1 cellular context compared by ENCODE assay signal in the genomic region with DNA sequence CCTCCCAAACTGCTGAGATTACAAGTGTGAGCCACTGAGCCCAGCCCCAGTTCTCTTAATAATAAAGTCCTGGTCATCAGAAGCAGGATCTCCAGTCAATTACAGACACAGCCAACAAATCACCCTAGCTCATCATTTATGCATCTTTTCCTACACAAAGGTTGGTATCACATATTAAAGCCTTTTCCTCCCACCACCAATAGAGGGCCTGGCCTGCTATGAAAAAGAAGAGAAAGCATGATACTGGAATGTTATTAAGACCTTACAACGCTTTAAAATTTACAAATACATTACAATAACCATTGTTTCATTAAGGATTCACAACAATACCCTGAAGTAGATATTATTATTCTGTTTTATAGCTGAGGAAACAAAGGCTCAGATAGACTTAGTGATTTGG.
TF ChIP-seq lines count a peak whose summit lies in the region.

No MANE protein-coding gene starts in this region.

TF ChIP-seq in HepG2, 621 proteins besides CTCF, POLR2A, EP300 and RAD21 (continued from another document):
- TF ChIP-seq, protein P1, sequence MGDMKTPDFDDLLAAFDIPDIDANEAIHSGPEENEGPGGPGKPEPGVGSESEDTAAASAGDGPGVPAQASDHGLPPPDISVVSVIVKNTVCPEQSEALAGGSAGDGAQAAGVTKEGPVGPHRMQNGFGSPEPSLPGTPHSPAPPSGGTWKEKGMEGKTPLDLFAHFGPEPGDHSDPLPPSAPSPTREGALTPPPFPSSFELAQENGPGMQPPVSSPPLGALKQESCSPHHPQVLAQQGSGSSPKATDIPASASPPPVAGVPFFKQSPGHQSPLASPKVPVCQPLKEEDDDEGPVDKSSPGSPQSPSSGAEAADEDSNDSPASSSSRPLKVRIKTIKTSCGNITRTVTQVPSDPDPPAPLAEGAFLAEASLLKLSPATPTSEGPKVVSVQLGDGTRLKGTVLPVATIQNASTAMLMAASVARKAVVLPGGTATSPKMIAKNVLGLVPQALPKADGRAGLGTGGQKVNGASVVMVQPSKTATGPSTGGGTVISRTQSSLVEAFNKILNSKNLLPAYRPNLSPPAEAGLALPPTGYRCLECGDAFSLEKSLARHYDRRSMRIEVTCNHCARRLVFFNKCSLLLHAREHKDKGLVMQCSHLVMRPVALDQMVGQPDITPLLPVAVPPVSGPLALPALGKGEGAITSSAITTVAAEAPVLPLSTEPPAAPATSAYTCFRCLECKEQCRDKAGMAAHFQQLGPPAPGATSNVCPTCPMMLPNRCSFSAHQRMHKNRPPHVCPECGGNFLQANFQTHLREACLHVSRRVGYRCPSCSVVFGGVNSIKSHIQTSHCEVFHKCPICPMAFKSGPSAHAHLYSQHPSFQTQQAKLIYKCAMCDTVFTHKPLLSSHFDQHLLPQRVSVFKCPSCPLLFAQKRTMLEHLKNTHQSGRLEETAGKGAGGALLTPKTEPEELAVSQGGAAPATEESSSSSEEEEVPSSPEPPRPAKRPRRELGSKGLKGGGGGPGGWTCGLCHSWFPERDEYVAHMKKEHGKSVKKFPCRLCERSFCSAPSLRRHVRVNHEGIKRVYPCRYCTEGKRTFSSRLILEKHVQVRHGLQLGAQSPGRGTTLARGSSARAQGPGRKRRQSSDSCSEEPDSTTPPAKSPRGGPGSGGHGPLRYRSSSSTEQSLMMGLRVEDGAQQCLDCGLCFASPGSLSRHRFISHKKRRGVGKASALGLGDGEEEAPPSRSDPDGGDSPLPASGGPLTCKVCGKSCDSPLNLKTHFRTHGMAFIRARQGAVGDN (CRISPR knock-in tag; IDR thresholded peaks at IDR 0.05), result no peak
- no peak for TF ChIP-seq ZNF225 (CRISPR knock-in tag; IDR thresholded peaks at IDR 0.05)
- TF ChIP-seq, protein P2, sequence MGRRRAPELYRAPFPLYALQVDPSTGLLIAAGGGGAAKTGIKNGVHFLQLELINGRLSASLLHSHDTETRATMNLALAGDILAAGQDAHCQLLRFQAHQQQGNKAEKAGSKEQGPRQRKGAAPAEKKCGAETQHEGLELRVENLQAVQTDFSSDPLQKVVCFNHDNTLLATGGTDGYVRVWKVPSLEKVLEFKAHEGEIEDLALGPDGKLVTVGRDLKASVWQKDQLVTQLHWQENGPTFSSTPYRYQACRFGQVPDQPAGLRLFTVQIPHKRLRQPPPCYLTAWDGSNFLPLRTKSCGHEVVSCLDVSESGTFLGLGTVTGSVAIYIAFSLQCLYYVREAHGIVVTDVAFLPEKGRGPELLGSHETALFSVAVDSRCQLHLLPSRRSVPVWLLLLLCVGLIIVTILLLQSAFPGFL (CRISPR knock-in tag; IDR thresholded peaks at IDR 0.05), result no peak
- TF ChIP-seq ADNP (CRISPR knock-in tag; IDR thresholded peaks at IDR 0.05), result no peak
- peak; percentile 24; the same call in 1 of the 2 replicates for TF ChIP-seq SMC3 (IDR thresholded peaks at IDR 0.05; ENCODE audit: low read length)
- TF ChIP-seq HOXA9 (CRISPR knock-in tag; IDR thresholded peaks at IDR 0.05; ENCODE audit: borderline replicate concordance), result no peak
